Comparison of ENCODE assay signal across 13 cellular contexts in the genomic region with DNA sequence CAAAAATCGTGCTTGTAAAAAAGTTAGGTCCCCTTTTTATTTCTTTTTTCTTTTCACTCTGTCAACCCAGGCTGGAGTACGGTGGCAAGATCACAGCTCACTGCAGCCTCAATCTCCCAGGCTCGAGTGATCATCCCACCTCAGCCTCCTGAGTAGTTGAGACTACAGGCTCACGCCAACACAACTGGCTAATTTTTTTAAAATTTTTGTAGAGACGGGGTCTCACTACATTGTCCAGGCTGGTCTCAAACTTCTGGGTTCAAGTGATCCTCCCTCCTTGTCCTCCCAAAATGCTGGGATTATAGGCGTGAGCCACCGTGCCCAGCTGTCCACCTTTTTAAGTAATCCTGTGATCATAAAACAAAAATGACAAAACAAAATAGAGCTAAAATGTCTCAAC. TPM values are rescaled to one million over a fixed set of nuclear protein-coding genes. Genes with fewer than 3 reads are reported as not detected.
DNase-seq lines count a peak whose midpoint lies in the region; ATAC-seq and TF ChIP-seq lines count a peak whose summit lies in the region.
"Had no signal": no experiment of that assay in that cellular context is flagged by ENCODE, and none has a peak within 500 bp of the region (broad histone marks: within the 10 kb centered on the region; RNA-seq: fewer than 3 reads in every experiment).

No MANE protein-coding gene starts in this region.

- H3K9me3 Mint-ChIP-seq in brain, result peaks cover 5 to 20% (median 9%) of the 10 kb centered on the region in 5 experiments
- H3K9me3 Mint-ChIP-seq: immature natural killer cell had no signal

- H3K79me1 ChIP-seq in IMR-90 (ENCODE audit: low read depth in 1 of 2, low read length in 2 of 2), result no peaks in the 10 kb centered on the region

- no peaks in the 10 kb centered on the region for H3K27me3 Mint-ChIP-seq in brain

- in situ Hi-C loops in IMR-90 (cut with MboI; ENCODE audit: low sequenced_read_pairs), result no loop called here

- dilution Hi-C loops in IMR-90 (cut with HindIII; ENCODE audit: low sequenced_read_pairs, unreplicated experiment), result no loop called here

- H4K91ac ChIP-seq in IMR-90 (ENCODE audit: insufficient read depth, low read depth, low read length), result 0 out of 2 replicates have a peak overlapping the region, but pooled peaks have one; percentile 12

- peak overlapping the region; percentile 59 for H2BK5ac ChIP-seq in IMR-90 (ENCODE audit: low read depth, low read length, poor library complexity, severe bottlenecking)

- H3K9ac ChIP-seq in IMR-90 (ENCODE audit: low read depth, low read length) (no peak overlapping the region), liver (ENCODE audit: low read depth in 1 of 2, low read length in 2 of 2) (no peak overlapping the region), subcutaneous abdominal adipose tissue (ENCODE audit: low read length in 5 of 5) (peak overlapping the region in 2 of 5 donors; percentile 27 to 28)

- no TSS peak for BruUV-seq in IMR-90 (replicated peaks; lab: Mats Ljungman, UMichigan)

- no peaks in the 10 kb centered on the region for H3K36me3 Mint-ChIP-seq in brain
- H3K36me3 Mint-ChIP-seq: immature natural killer cell had no signal

- CTCF ChIA-PET in IMR-90 (lab: Yijun Ruan, JAX), result no interaction called here

- TF ChIP-seq RAD21 in IMR-90 (IDR thresholded peaks at IDR 0.05; ENCODE audit: low read length) (no peak), liver (IDR thresholded peaks at IDR 0.05) (no peak)

- H3K36me3 ChIP-seq in IMR-90 (ENCODE audit: control insufficient read depth, insufficient read depth, low read length) (no peaks in the 10 kb centered on the region), liver (ENCODE audit: control insufficient read depth in 4 of 4, insufficient read depth in 3 of 4, low read depth in 1 of 4, low read length in 3 of 4) (no peaks in the 10 kb centered on the region), subcutaneous abdominal adipose tissue (ENCODE audit: control insufficient read depth in 5 of 5, insufficient read depth in 5 of 5, low read length in 5 of 5) (no peaks in the 10 kb centered on the region)

- H3K9me1 ChIP-seq in IMR-90 (ENCODE audit: insufficient read depth, low read length), result peaks cover 8% of the 10 kb centered on the region

- H3K27ac ChIP-seq in IMR-90 (ENCODE audit: insufficient read depth, low read length), result peak overlapping the region; percentile 17; the same call in 1 of the 2 replicates
- H3K27ac ChIP-seq in liver (ENCODE audit: low read depth in 1 of 2, low read length in 2 of 2), result peak overlapping the region; percentile 0 to 9
- peak overlapping the region; percentile 46 for H3K27ac ChIP-seq in subcutaneous abdominal adipose tissue (ENCODE audit: low read depth, low read length)

- peak overlapping the region in 3 of 5 experiments; percentile 6 to 67 (median 58) for H3K27ac Mint-ChIP-seq in brain
- H3K27ac Mint-ChIP-seq: GM23338, immature natural killer cell had no signal

- peak overlapping the region in 1 of 5 experiments; percentile 22 for H3K4me3 Mint-ChIP-seq in brain
- H3K4me3 Mint-ChIP-seq: GM23338, immature natural killer cell, nephron had no signal

- H3K4me1 Mint-ChIP-seq in brain, result peaks cover 30% of the 10 kb centered on the region

- H3K23ac ChIP-seq in IMR-90 (ENCODE audit: low read depth, low read length), result no peak overlapping the region

- H2AK5ac ChIP-seq in IMR-90 (ENCODE audit: low read depth, low read length), result no peak overlapping the region

- peak overlapping the region; percentile 54; the same call in 1 of the 2 replicates for H3K14ac ChIP-seq in IMR-90 (replicated peaks; ENCODE audit: low read depth, low read length)

- no peak overlapping the region for H2BK20ac ChIP-seq in IMR-90 (ENCODE audit: low read depth, low read length)

- peak overlapping the region; percentile 58; the same call in 1 of the 2 replicates for H2BK120ac ChIP-seq in IMR-90 (ENCODE audit: low read depth, low read length)

- TF ChIP-seq CTCF in IMR-90 (conservative IDR thresholded peaks at IDR 0.05; ENCODE audit: low read depth, low read length) (no peak), brain (conservative IDR thresholded peaks at IDR 0.05) (no peak), liver (IDR thresholded peaks at IDR 0.05; ENCODE audit: low read depth, low read length, missing input control) (no peak)

- 100% methylated on average over 2 of the region's 7 CpGs; no CpG with 5 or more reads in 1 of the 2 experiments for WGBS in IMR-90 (ENCODE audit: extremely low coverage in 2 of 2, insufficient read length in 1 of 2), 2 experiments
- WGBS in liver, result 78% methylated on average over 7 of the region's 7 CpGs

- H2BK15ac ChIP-seq in IMR-90 (ENCODE audit: low read depth, low read length), result no peak overlapping the region

- no peaks in the 10 kb centered on the region for H3K27me3 ChIP-seq in IMR-90 (ENCODE audit: control insufficient read depth, insufficient read depth, low read length)
- H3K27me3 ChIP-seq in liver (ENCODE audit: control insufficient read depth in 4 of 4, insufficient read depth in 4 of 4, low read length in 3 of 4), result no peaks in the 10 kb centered on the region
- no peaks in the 10 kb centered on the region for H3K27me3 ChIP-seq in subcutaneous abdominal adipose tissue (ENCODE audit: control insufficient read depth in 5 of 5, insufficient read depth in 4 of 5, low read length in 5 of 5)

- H3K4me3 ChIP-seq in IMR-90 (ENCODE audit: insufficient read depth, low read depth, low read length) (no peak overlapping the region), liver (ENCODE audit: low read depth in 1 of 3, low read length in 3 of 3) (no peak overlapping the region), subcutaneous abdominal adipose tissue (ENCODE audit: low read depth in 1 of 5, low read length in 5 of 5) (peak overlapping the region; percentile 26 to 47 (median 42))
- H3K4me3 ChIP-seq: GM23338 had no signal

- DNase-seq in IMR-90 (no peak), superior temporal gyrus (ENCODE audit: extremely low spot score) (no peak), GOT3 (lab: John Stamatoyannopoulos, UW) (no peak), NCI-H524 (lab: John Stamatoyannopoulos, UW) (no peak)
- DNase-seq: activated CD4-positive, alpha-beta T cell treated with anti-CD3 and anti-CD28 coated beads for 48 hours; COR-L47; immature natural killer cell had no signal

- H3K9me3 ChIP-seq in IMR-90 (ENCODE audit: control insufficient read depth, insufficient read depth, low read length) (no peaks in the 10 kb centered on the region), liver (ENCODE audit: control insufficient read depth in 4 of 4, low read length in 3 of 4) (no peaks in the 10 kb centered on the region), subcutaneous abdominal adipose tissue (ENCODE audit: control insufficient read depth in 5 of 5, low read length in 5 of 5) (no peaks in the 10 kb centered on the region)

- H3K18ac ChIP-seq in IMR-90 (ENCODE audit: low read depth, low read length), result peak overlapping the region; percentile 25; the same call in 1 of the 2 replicates

- H3K4me2 ChIP-seq in IMR-90 (ENCODE audit: low read depth, low read length), result peak overlapping the region; percentile 47
- H3K4me2 ChIP-seq: GM23338 had no signal

- intact Hi-C loops in IMR-90 (cut with micrococcal nuclease), result no loop called here

- no peak overlapping the region for H2AFZ ChIP-seq in IMR-90 (replicated peaks; ENCODE audit: low read length, poor library complexity)
- H2AFZ ChIP-seq: GM23338 had no signal

- H4K20me1 ChIP-seq in IMR-90 (ENCODE audit: insufficient read depth, low read length), result no peaks in the 10 kb centered on the region

- no peak for TF ChIP-seq POLR2A in IMR-90 (IDR thresholded peaks at IDR 0.05; ENCODE audit: low read depth, low read length)

- peak; percentile 10; the same call in 1 of the 2 replicates for ATAC-seq in IMR-90 (ENCODE audit: low read depth)
- ATAC-seq in GM19397 (IDR thresholded peaks at IDR 0.05; ENCODE audit: unreplicated experiment), result no peak
- ATAC-seq: GM23338 had no signal

- H4K5ac ChIP-seq in IMR-90 (ENCODE audit: low read depth, low read length), result peak overlapping the region; percentile 3; the same call in 1 of the 2 replicates

- H3K56ac ChIP-seq in IMR-90 (ENCODE audit: extremely low read depth, insufficient read depth, low read length), result no peak overlapping the region

- POLR2A ChIA-PET in IMR-90 (lab: Charles Lee; ENCODE audit: unreplicated experiment), result no interaction called here

- H3K4me1 ChIP-seq in IMR-90 (ENCODE audit: control insufficient read depth, insufficient read depth, low read length), result peaks cover 9% of the 10 kb centered on the region
- H3K4me1 ChIP-seq in liver (ENCODE audit: control insufficient read depth in 4 of 4, insufficient read depth in 4 of 4, low read length in 3 of 4), result peaks cover 0 to 19% (median 5%) of the 10 kb centered on the region in 4 donors
- peaks cover 0 to 16% (median 10%) of the 10 kb centered on the region in 5 donors for H3K4me1 ChIP-seq in subcutaneous abdominal adipose tissue (ENCODE audit: control insufficient read depth in 5 of 5, insufficient read depth in 5 of 5, low read length in 5 of 5)

- peak overlapping the region; percentile 18 for H2AK9ac ChIP-seq in IMR-90 (replicated peaks; ENCODE audit: low read depth, low read length, poor library complexity)

- H4K8ac ChIP-seq in IMR-90 (ENCODE audit: low read depth in 2 of 2, low read length in 2 of 2), result peak overlapping the region in 1 of 2 experiments; percentile 77; a peak in 1 of 4 replicates

- peak overlapping the region; percentile 33 for H3K4ac ChIP-seq in IMR-90 (ENCODE audit: low read depth, low read length)

TF ChIP-seq in IMR-90, 13 proteins besides CTCF, POLR2A, EP300 and RAD21 (continues in another document):
- no peak for TF ChIP-seq USF2 (IDR thresholded peaks at IDR 0.05; ENCODE audit: low read depth, low read length)

TF ChIP-seq in liver, 16 proteins besides CTCF, POLR2A, EP300 and RAD21 (continues in another document):
- TF ChIP-seq JUND (IDR thresholded peaks at IDR 0.05) (no peak), HNF4A (conservative IDR thresholded peaks at IDR 0.05) (no peak), FOXA1 (IDR thresholded peaks at IDR 0.05) (no peak), GABPA (IDR thresholded peaks at IDR 0.05 in 1 of 2, conservative IDR thresholded peaks at IDR 0.05 in 1 of 2) (no peak)

RNA-seq across cellular contexts. Expression of gene ARHGAP12, which starts 19.4 kb away (rescaled TPM):
- total RNA-seq in IMR-90 (2012; rRNA removed), result 28.5 and 42.2 TPM in 2 replicates
- polyA plus RNA-seq in IMR-90 (2012; rRNA removed), result 8.3 and 9.0 TPM in 2 replicates
- 1.2 and 3.0 TPM in 2 replicates for polyA plus RNA-seq in IMR-90 (2012; cell fraction: cytosol; rRNA removed)
- 1.6 and 18.4 TPM in 2 replicates for polyA plus RNA-seq in IMR-90 (2012; cell fraction: nucleus; rRNA removed; ENCODE audit: low replicate concordance)
- 7.1 TPM for polyA plus RNA-seq in brain (ENCODE audit: insufficient read depth, low read depth, low replicate concordance)
- 10 to 100 TPM; 15.2 to 29.1 TPM for total RNA-seq in liver
- polyA plus RNA-seq in liver, result 1 to 10 TPM; 7.0 to 9.3 TPM

Comparison
In these comparisons a context has a peak if more than half of its experiments do, and no peak if none do; other contexts are left out.
1. H3K4me3 ChIP-seq: peak in subcutaneous abdominal adipose tissue (5 of 5); none in IMR-90 (single experiment) and liver (0 of 3).
2. Peak in every context shown above with its lines, with median percentiles within 50 percentile points of each other: H3K27ac ChIP-seq.